Comparison of ENCODE assay signal across 7 cellular contexts in genomic region chr7:55533050-55533728, GRCh38.
DNase-seq lines count a peak whose midpoint lies in the region; ATAC-seq lines count a peak whose summit lies in the region.

No MANE protein-coding gene starts in this region.

- ATAC-seq in GM18870 (IDR thresholded peaks at IDR 0.05; ENCODE audit: unreplicated experiment) (peak; percentile 61), HG02943 (IDR thresholded peaks at IDR 0.05; ENCODE audit: low read depth, unreplicated experiment) (peak; percentile 47)

- peak; percentile 41 to 86 for DNase-seq in NOMO-1 (lab: John Stamatoyannopoulos, UW; ENCODE audit: unreplicated experiment in 2 of 2)
- peak; percentile 48 for DNase-seq in activated T-cell treated with anti-CD3 and anti-CD28 coated beads for 4 hours
- DNase-seq in glomerular visceral epithelial cell (ENCODE audit: extremely low spot score) = peak; percentile 59
- peak; percentile 49 to 60 (median 55) for DNase-seq in stimulated activated CD4-positive, alpha-beta T cell treated with anti-CD3 and anti-CD28 coated beads, TNF-alpha, amount 100 ng/mL, for 24 hours (ENCODE audit: low read depth in 3 of 3)
- no peak for DNase-seq in NCI-H128 (lab: John Stamatoyannopoulos, UW; ENCODE audit: unreplicated experiment)
